ENCODE assay signal across 8 cellular contexts in genomic region chr15:49225572-49226281, GRCh38. TPM values are rescaled to one million over a fixed set of nuclear protein-coding genes. Genes with fewer than 3 reads are reported as not detected.
DNase-seq lines count a peak whose midpoint lies in the region; ATAC-seq and TF ChIP-seq lines count a peak whose summit lies in the region.

No MANE protein-coding gene starts in this region.

- no peaks in the 10 kb centered on the region for H3K36me3 ChIP-seq in OCI-LY3 (replicated peaks; ENCODE audit: low read depth, low read length)
- H3K36me3 ChIP-seq in trophoblast cell (ENCODE audit: control insufficient read depth in 1 of 2, insufficient read depth in 2 of 2, low read length in 2 of 2): no peaks in the 10 kb centered on the region
- no peaks in the 10 kb centered on the region for H3K36me3 ChIP-seq in gastrocnemius medialis
- H3K36me3 ChIP-seq in colonic mucosa: no peaks in the 10 kb centered on the region

- in situ Hi-C loops in gastrocnemius medialis (cut with MboI; ENCODE audit: low sequenced_read_pairs in 4 of 4): loop anchor here in 2 of 4 donors (10.0 to 25.0 kb wide), 3 partner anchors 199 to 912 kb away; partner anchors contain the start of genes DTWD1 (in 1 of the 2), FAM227B (in 1 of the 2) and FGF7 (in 1 of the 2)

- H2BK5ac ChIP-seq in trophoblast cell (ENCODE audit: low read depth, low read length, poor library complexity): no peak overlapping the region

- H3K14ac ChIP-seq in trophoblast cell (ENCODE audit: low read length): no peak overlapping the region

- TF ChIP-seq CTCF in OCI-LY3 (IDR thresholded peaks at IDR 0.05; ENCODE audit: low read depth, low read length) (peak; percentile 17; the same call in 1 of the 2 replicates), epithelial cell of esophagus (IDR thresholded peaks at IDR 0.05; ENCODE audit: insufficient read depth, low read depth, low read length, missing control alignments) (peak; percentile 32), gastrocnemius medialis (IDR thresholded peaks at IDR 0.05 in 4 of 5, conservative IDR thresholded peaks at IDR 0.05 in 1 of 5) (no peak), colonic mucosa (IDR thresholded peaks at IDR 0.05) (no peak)

- no peaks in the 10 kb centered on the region for H3K79me1 ChIP-seq in trophoblast cell (ENCODE audit: low read length)

- H3K4me3 ChIP-seq in OCI-LY3 (ENCODE audit: low read length) (no peak overlapping the region), epithelial cell of esophagus (ENCODE audit: low read length) (no peak overlapping the region), trophoblast cell (ENCODE audit: low read depth, low read length) (no peak overlapping the region), gastrocnemius medialis (no peak overlapping the region), colonic mucosa (no peak overlapping the region)

- WGBS in trophoblast cell (ENCODE audit: extremely low coverage, insufficient coverage, insufficient read length): no CpG with 5 or more reads among the region's 3 CpGs

- no peaks in the 10 kb centered on the region for H3K79me2 ChIP-seq in OCI-LY3 (ENCODE audit: low read length)
- H3K79me2 ChIP-seq in trophoblast cell (ENCODE audit: control insufficient read depth, insufficient read depth, low read length, poor library complexity): no peaks in the 10 kb centered on the region

- no peak overlapping the region for H4K8ac ChIP-seq in trophoblast cell (ENCODE audit: low read depth, low read length)

- H2BK120ac ChIP-seq in trophoblast cell (ENCODE audit: insufficient read depth, low read length, poor library complexity): no peak overlapping the region

- ATAC-seq in gastrocnemius medialis (no peak), GM19035 (IDR thresholded peaks at IDR 0.05; ENCODE audit: unreplicated experiment) (no peak)

- H4K12ac ChIP-seq in trophoblast cell (ENCODE audit: low read depth, low read length): no peak overlapping the region

- no peak overlapping the region for H3K4ac ChIP-seq in trophoblast cell (ENCODE audit: low read depth, low read length)

- H3K27me3 ChIP-seq in OCI-LY3 (ENCODE audit: low read depth, low read length) (no peaks in the 10 kb centered on the region), trophoblast cell (ENCODE audit: insufficient read depth, low read length) (no peaks in the 10 kb centered on the region), gastrocnemius medialis (no peaks in the 10 kb centered on the region), colonic mucosa (no peaks in the 10 kb centered on the region)

- DNase-seq in H4 (ENCODE audit: low spot score): peak; percentile 43
- DNase-seq in epithelial cell of esophagus (ENCODE audit: low read depth): peak; percentile 39
- DNase-seq in trophoblast cell: peak; percentile 16 to 51
- no peak for DNase-seq in NCI-H1048 (lab: John Stamatoyannopoulos, UW)
- DNase-seq in gastrocnemius medialis: no peak
- no peak for DNase-seq in colonic mucosa

- H3K9me3 ChIP-seq in OCI-LY3 (ENCODE audit: insufficient read depth, low read length) (no peaks in the 10 kb centered on the region), trophoblast cell (ENCODE audit: insufficient read depth, low read depth, low read length) (no peaks in the 10 kb centered on the region), gastrocnemius medialis (no peaks in the 10 kb centered on the region), colonic mucosa (no peaks in the 10 kb centered on the region)

- H2BK12ac ChIP-seq in trophoblast cell (ENCODE audit: low read length): no peak overlapping the region

- H3K27ac ChIP-seq in OCI-LY3 (ENCODE audit: low read length) (no peak overlapping the region), trophoblast cell (ENCODE audit: low read depth, low read length) (no peak overlapping the region), gastrocnemius medialis (no peak overlapping the region), colonic mucosa (no peak overlapping the region)

- H2AFZ ChIP-seq in OCI-LY3 (ENCODE audit: low read depth, low read length) (no peak overlapping the region), trophoblast cell (ENCODE audit: insufficient read depth, low read length, poor library complexity) (no peak overlapping the region)

- no peak for TF ChIP-seq POLR2A in gastrocnemius medialis (IDR thresholded peaks at IDR 0.05)

- H3K4me2 ChIP-seq in OCI-LY3 (ENCODE audit: low read length): no peak overlapping the region
- H3K4me2 ChIP-seq in trophoblast cell (ENCODE audit: low read length): no peak overlapping the region

- intact Hi-C loops in gastrocnemius medialis (cut with DNase I; ENCODE audit: low total_unique reads) (no loop called here), colonic mucosa (cut with DNase I) (no loop called here)

- H3K4me1 ChIP-seq in OCI-LY3 (ENCODE audit: low read length) (no peaks in the 10 kb centered on the region), trophoblast cell (ENCODE audit: control insufficient read depth in 1 of 2, insufficient read depth in 2 of 2, low read length in 2 of 2) (peaks cover 0 to 8% of the 10 kb centered on the region in 2 experiments), gastrocnemius medialis (peaks cover 4 to 5% of the 10 kb centered on the region in 2 donors), colonic mucosa (no peaks in the 10 kb centered on the region)

- no peak overlapping the region for H3K18ac ChIP-seq in trophoblast cell (ENCODE audit: low read length)

- H4K20me1 ChIP-seq in OCI-LY3 (ENCODE audit: insufficient read depth, low read length): no peaks in the 10 kb centered on the region

- no peak overlapping the region for H3K9ac ChIP-seq in OCI-LY3 (ENCODE audit: low read length)
- no peak overlapping the region for H3K9ac ChIP-seq in trophoblast cell (ENCODE audit: low read length)
- H3K9ac ChIP-seq in colonic mucosa (ENCODE audit: low read depth in 2 of 2, low read length in 2 of 2): no peak overlapping the region

- no peak overlapping the region for H4K91ac ChIP-seq in trophoblast cell (ENCODE audit: low read depth, low read length)

- no peak overlapping the region for H2AK5ac ChIP-seq in trophoblast cell (ENCODE audit: low read length)

- no peak overlapping the region for H3K23ac ChIP-seq in trophoblast cell (ENCODE audit: low read length)

RNA-seq across cellular contexts. Expression of gene GALK2, which starts 55.7 kb away (rescaled TPM):
- total RNA-seq in H4 (2014; rRNA removed; shearing (Covaris generic)): 59.4 and 63.8 TPM in 2 replicates
- 10.5 and 11.5 TPM in 2 replicates for polyA plus RNA-seq in trophoblast cell (2013)
- total RNA-seq in gastrocnemius medialis: 10 to 100 TPM; 19.1 to 29.5 (median 22.9) TPM
- total RNA-seq in colonic mucosa: 10 to 100 TPM; 39.7 to 48.3 TPM

Comparison
In these comparisons a context has a peak if more than half of its experiments do, and no peak if none do; other contexts are left out.
1. DNase-seq: peak in H4 (single experiment), epithelial cell of esophagus (single experiment) and trophoblast cell (2 of 2); none in NCI-H1048 (single experiment), gastrocnemius medialis (0 of 2) and colonic mucosa (single experiment).
2. CTCF ChIP-seq: peak in OCI-LY3 (single experiment) and epithelial cell of esophagus (single experiment); none in gastrocnemius medialis (0 of 5) and colonic mucosa (single experiment).